23 cellular contexts compared by ENCODE assay signal in the genomic region with DNA sequence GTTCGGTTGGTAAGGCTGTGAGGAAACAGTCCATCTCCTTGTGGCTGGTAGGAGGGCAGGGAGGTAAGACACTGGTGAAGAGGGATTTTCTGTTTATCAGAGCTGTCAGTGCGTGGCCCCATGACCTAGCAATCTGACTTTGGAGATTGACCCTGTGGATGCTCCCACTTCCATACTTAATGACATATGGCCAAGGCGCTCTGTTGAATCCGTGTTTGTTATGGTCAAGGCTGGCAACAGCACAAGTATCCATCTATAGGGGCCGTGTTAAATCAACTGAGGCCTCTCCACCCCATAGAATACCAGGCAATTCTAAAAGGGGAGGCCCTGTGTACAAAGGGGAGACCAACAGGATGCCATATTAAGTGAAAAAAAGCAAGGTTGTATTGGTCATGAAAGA.
"Had no signal": no experiment of that assay in that cellular context is flagged by ENCODE, and none has a peak within 500 bp of the region (broad histone marks: within the 10 kb centered on the region; RNA-seq: fewer than 3 reads in every experiment).

No MANE protein-coding gene starts in this region.

- H3K27me3 ChIP-seq: colonic mucosa, dorsolateral prefrontal cortex, gastrocnemius medialis, heart left ventricle, heart right ventricle had no signal

- H3K27ac Mint-ChIP-seq: dendritic cell treated with granulocyte-macrophage colony-stimulating factor and Interleukin-4, amounts not matched to agents 40 ng/mL and 50 ng/mL, for 4 days; effector memory CD8-positive, alpha-beta T cell; endodermal cell had no signal

- H3K36me3 ChIP-seq: colonic mucosa, esophagus squamous epithelium, gastrocnemius medialis, gastroesophageal sphincter, heart left ventricle, heart right ventricle had no signal

- H3K4me3 Mint-ChIP-seq: dendritic cell treated with granulocyte-macrophage colony-stimulating factor and Interleukin-4, amounts not matched to agents 40 ng/mL and 50 ng/mL, for 4 days; effector memory CD8-positive, alpha-beta T cell; endodermal cell had no signal

- H3K4me1 ChIP-seq: colonic mucosa, foreskin keratinocyte, gastrocnemius medialis, gastroesophageal sphincter, heart right ventricle had no signal

- H3K27ac ChIP-seq: colonic mucosa, coronary artery, dorsolateral prefrontal cortex, epithelial cell of prostate, esophagus squamous epithelium, foreskin keratinocyte, gastrocnemius medialis, gastroesophageal sphincter, heart left ventricle, heart right ventricle had no signal

- H3K9me3 Mint-ChIP-seq: dendritic cell treated with granulocyte-macrophage colony-stimulating factor and Interleukin-4, amounts not matched to agents 40 ng/mL and 50 ng/mL, for 4 days; effector memory CD8-positive, alpha-beta T cell; endodermal cell had no signal

- DNase-seq: colonic mucosa; cortex of kidney; dermis blood vessel endothelial cell; dorsolateral prefrontal cortex; effector CD4-positive, alpha-beta T cell; effector CD8-positive, alpha-beta T cell; effector memory CD4-positive, alpha-beta T cell; effector memory CD8-positive, alpha-beta T cell; endodermal cell; erythroblast; esophagus squamous epithelium; foreskin fibroblast; foreskin keratinocyte; foreskin melanocyte; gastrocnemius medialis; glutamatergic neuron; heart left ventricle; heart right ventricle had no signal

- H3K4me3 ChIP-seq: colonic mucosa, coronary artery, dorsolateral prefrontal cortex, esophagus squamous epithelium, gastrocnemius medialis, gastroesophageal sphincter, heart left ventricle, heart right ventricle had no signal

- H3K27me3 Mint-ChIP-seq: dendritic cell treated with granulocyte-macrophage colony-stimulating factor and Interleukin-4, amounts not matched to agents 40 ng/mL and 50 ng/mL, for 4 days had no signal

- H3K9me3 ChIP-seq: colonic mucosa, esophagus squamous epithelium, gastrocnemius medialis, gastroesophageal sphincter, heart left ventricle, heart right ventricle had no signal

- ATAC-seq: effector memory CD8-positive, alpha-beta T cell; esophagus mucosa; foreskin keratinocyte; gastrocnemius medialis; gastroesophageal sphincter; heart left ventricle; heart right ventricle had no signal
